1 cellular context compared by ENCODE assay signal in the genomic region with DNA sequence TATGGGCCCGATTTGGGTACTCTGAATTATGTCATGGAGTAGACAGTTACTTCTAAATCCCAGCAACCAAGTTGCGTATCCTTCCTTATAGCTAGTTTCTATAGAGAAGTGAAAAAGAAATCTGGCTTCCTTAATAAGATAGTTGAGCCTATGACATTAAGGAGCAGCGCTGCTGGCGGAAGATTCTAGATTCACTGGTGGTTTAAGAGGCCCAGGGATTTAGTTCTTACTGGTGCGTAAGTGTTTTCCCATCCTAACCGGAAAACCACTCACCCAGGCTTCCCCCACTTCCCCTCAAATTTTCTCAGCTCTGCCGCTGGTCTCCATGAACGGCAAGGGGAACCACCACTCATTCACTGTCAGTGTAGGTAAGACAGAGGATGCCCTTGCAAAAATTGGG.
A peak's percentile ranks its signal among the peaks of the same experiment; 100 is the strongest.
TF ChIP-seq lines count a peak whose summit lies in the region.

No MANE protein-coding gene starts in this region.

TF ChIP-seq in GM12878, 131 proteins besides CTCF, POLR2A, EP300 and RAD21 (continued from another document):
- TF ChIP-seq FOXM1 (IDR thresholded peaks at IDR 0.05; ENCODE audit: low read depth, low read length) (peak; percentile 67; the same call in 1 of the 2 replicates), CBX5 (IDR thresholded peaks at IDR 0.05; ENCODE audit: low read depth) (0 out of 2 replicates have a peak, but pooled peaks have one; percentile 38), NFXL1 (IDR thresholded peaks at IDR 0.05; ENCODE audit: borderline replicate concordance) (no peak), EED (IDR thresholded peaks at IDR 0.05; ENCODE audit: low read depth) (peak; percentile 92), EGR1 (IDR thresholded peaks at IDR 0.05; ENCODE audit: borderline replicate concordance in 1 of 2, low read depth in 2 of 2, low read length in 2 of 2) (peak in 1 of 2 experiments; percentile 47; a peak in 1 of 3 replicates), GATAD2B (conservative IDR thresholded peaks at IDR 0.05; ENCODE audit: low read depth) (0 out of 2 replicates have a peak, but pooled peaks have one; percentile 25), ETV6 (conservative IDR thresholded peaks at IDR 0.05 in 1 of 2, IDR thresholded peaks at IDR 0.05 in 1 of 2; ENCODE audit: borderline replicate concordance in 1 of 2, low read depth in 1 of 2) (peak in 1 of 2 experiments; percentile 79; a peak in 2 of 4 replicates)
- TF ChIP-seq, protein P1, sequence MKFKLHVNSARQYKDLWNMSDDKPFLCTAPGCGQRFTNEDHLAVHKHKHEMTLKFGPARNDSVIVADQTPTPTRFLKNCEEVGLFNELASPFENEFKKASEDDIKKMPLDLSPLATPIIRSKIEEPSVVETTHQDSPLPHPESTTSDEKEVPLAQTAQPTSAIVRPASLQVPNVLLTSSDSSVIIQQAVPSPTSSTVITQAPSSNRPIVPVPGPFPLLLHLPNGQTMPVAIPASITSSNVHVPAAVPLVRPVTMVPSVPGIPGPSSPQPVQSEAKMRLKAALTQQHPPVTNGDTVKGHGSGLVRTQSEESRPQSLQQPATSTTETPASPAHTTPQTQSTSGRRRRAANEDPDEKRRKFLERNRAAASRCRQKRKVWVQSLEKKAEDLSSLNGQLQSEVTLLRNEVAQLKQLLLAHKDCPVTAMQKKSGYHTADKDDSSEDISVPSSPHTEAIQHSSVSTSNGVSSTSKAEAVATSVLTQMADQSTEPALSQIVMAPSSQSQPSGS (IDR thresholded peaks at IDR 0.05; ENCODE audit: low read length), result peak; percentile 90
- TF ChIP-seq, protein P2, sequence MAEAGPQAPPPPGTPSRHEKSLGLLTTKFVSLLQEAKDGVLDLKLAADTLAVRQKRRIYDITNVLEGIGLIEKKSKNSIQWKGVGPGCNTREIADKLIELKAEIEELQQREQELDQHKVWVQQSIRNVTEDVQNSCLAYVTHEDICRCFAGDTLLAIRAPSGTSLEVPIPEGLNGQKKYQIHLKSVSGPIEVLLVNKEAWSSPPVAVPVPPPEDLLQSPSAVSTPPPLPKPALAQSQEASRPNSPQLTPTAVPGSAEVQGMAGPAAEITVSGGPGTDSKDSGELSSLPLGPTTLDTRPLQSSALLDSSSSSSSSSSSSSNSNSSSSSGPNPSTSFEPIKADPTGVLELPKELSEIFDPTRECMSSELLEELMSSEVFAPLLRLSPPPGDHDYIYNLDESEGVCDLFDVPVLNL (IDR thresholded peaks at IDR 0.05; ENCODE audit: low read depth, low read length), result no peak
- TF ChIP-seq, protein P3, sequence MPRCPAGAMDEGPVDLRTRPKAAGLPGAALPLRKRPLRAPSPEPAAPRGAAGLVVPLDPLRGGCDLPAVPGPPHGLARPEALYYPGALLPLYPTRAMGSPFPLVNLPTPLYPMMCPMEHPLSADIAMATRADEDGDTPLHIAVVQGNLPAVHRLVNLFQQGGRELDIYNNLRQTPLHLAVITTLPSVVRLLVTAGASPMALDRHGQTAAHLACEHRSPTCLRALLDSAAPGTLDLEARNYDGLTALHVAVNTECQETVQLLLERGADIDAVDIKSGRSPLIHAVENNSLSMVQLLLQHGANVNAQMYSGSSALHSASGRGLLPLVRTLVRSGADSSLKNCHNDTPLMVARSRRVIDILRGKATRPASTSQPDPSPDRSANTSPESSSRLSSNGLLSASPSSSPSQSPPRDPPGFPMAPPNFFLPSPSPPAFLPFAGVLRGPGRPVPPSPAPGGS (IDR thresholded peaks at IDR 0.05; ENCODE audit: borderline replicate concordance, insufficient read depth, low read depth, low read length, poor library complexity, severe bottlenecking), result peak; percentile 93
- TF ChIP-seq, protein P4, sequence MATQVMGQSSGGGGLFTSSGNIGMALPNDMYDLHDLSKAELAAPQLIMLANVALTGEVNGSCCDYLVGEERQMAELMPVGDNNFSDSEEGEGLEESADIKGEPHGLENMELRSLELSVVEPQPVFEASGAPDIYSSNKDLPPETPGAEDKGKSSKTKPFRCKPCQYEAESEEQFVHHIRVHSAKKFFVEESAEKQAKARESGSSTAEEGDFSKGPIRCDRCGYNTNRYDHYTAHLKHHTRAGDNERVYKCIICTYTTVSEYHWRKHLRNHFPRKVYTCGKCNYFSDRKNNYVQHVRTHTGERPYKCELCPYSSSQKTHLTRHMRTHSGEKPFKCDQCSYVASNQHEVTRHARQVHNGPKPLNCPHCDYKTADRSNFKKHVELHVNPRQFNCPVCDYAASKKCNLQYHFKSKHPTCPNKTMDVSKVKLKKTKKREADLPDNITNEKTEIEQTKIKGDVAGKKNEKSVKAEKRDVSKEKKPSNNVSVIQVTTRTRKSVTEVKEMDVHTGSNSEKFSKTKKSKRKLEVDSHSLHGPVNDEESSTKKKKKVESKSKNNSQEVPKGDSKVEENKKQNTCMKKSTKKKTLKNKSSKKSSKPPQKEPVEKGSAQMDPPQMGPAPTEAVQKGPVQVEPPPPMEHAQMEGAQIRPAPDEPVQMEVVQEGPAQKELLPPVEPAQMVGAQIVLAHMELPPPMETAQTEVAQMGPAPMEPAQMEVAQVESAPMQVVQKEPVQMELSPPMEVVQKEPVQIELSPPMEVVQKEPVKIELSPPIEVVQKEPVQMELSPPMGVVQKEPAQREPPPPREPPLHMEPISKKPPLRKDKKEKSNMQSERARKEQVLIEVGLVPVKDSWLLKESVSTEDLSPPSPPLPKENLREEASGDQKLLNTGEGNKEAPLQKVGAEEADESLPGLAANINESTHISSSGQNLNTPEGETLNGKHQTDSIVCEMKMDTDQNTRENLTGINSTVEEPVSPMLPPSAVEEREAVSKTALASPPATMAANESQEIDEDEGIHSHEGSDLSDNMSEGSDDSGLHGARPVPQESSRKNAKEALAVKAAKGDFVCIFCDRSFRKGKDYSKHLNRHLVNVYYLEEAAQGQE (IDR thresholded peaks at IDR 0.05; ENCODE audit: low read depth, low read length), result no peak
